ENCODE assay signal across 8 cellular contexts in genomic region chr17:60392042-60392844, GRCh38. TPM values are rescaled to one million over a fixed set of nuclear protein-coding genes. Genes with fewer than 3 reads are reported as not detected.
DNase-seq lines count a peak whose midpoint lies in the region; ATAC-seq and TF ChIP-seq lines count a peak whose summit lies in the region.

A gene with protein sequence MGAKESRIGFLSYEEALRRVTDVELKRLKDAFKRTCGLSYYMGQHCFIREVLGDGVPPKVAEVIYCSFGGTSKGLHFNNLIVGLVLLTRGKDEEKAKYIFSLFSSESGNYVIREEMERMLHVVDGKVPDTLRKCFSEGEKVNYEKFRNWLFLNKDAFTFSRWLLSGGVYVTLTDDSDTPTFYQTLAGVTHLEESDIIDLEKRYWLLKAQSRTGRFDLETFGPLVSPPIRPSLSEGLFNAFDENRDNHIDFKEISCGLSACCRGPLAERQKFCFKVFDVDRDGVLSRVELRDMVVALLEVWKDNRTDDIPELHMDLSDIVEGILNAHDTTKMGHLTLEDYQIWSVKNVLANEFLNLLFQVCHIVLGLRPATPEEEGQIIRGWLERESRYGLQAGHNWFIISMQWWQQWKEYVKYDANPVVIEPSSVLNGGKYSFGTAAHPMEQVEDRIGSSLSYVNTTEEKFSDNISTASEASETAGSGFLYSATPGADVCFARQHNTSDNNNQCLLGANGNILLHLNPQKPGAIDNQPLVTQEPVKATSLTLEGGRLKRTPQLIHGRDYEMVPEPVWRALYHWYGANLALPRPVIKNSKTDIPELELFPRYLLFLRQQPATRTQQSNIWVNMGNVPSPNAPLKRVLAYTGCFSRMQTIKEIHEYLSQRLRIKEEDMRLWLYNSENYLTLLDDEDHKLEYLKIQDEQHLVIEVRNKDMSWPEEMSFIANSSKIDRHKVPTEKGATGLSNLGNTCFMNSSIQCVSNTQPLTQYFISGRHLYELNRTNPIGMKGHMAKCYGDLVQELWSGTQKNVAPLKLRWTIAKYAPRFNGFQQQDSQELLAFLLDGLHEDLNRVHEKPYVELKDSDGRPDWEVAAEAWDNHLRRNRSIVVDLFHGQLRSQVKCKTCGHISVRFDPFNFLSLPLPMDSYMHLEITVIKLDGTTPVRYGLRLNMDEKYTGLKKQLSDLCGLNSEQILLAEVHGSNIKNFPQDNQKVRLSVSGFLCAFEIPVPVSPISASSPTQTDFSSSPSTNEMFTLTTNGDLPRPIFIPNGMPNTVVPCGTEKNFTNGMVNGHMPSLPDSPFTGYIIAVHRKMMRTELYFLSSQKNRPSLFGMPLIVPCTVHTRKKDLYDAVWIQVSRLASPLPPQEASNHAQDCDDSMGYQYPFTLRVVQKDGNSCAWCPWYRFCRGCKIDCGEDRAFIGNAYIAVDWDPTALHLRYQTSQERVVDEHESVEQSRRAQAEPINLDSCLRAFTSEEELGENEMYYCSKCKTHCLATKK (N-terminal part only) (minus strand): TSS chr17:60392133. CDS start chr17:60391939, 194 bp downstream.

- peaks cover 0 to 2% (median 0%) of the 10 kb centered on the region in 7 donors for H3K9me3 Mint-ChIP-seq in CD14-positive monocyte

- intact Hi-C loops in CD14-positive monocyte (cut with micrococcal nuclease): no loop called here
- intact Hi-C loops in right lobe of liver (cut with DNase I): no loop called here

- no peaks in the 10 kb centered on the region for H3K27me3 Mint-ChIP-seq in CD14-positive monocyte (ENCODE audit: low read depth in 3 of 3)

- WGBS in right lobe of liver (ENCODE audit: insufficient coverage, low coverage, low lambda C conversion rate, missing lambda C conversion rate): under 1% methylated on average over 30 of the region's 68 CpGs

- no peaks in the 10 kb centered on the region for H3K27me3 ChIP-seq in right lobe of liver

- peak within 1 kb of the TSS; percentile 97 to 99 for H3K4me3 Mint-ChIP-seq in CD14-positive monocyte

- H3K27ac ChIP-seq in right lobe of liver: peak within 1 kb of the TSS; percentile 85 to 94 (median 93)

- no peaks in the 10 kb centered on the region for H3K9me3 ChIP-seq in right lobe of liver

- peak; percentile 99 for DNase-seq in CD14-positive monocyte (ENCODE audit: low spot score)
- DNase-seq in NCI-H748 treated with DMSO at 0.1 percent for 48 hours (lab: John Stamatoyannopoulos, UW): peak; percentile 87
- DNase-seq in activated CD4-positive, alpha-beta T cell treated with anti-CD3 and anti-CD28 coated beads, Interleukin-2, amount 50 U/mL, for 48 hours: peak; percentile 99
- DNase-seq in dermis microvascular lymphatic vessel endothelial cell (ENCODE audit: low read depth in 2 of 2): peak; percentile 92 to 98
- peak; percentile 99 to 100 (median 100) for DNase-seq in right lobe of liver
- DNase-seq in stimulated activated CD4-positive, alpha-beta T cell treated with anti-CD3 and anti-CD28 coated beads, Interleukin-4, amount 100 ng/mL, for 4 hours: peak; percentile 98

- no peaks in the 10 kb centered on the region for H3K36me3 Mint-ChIP-seq in CD14-positive monocyte

- TF ChIP-seq POLR2A in right lobe of liver (IDR thresholded peaks at IDR 0.05): peak; percentile 75

- peak; percentile 25 for TF ChIP-seq CTCF in CD14-positive monocyte (IDR thresholded peaks at IDR 0.05)
- TF ChIP-seq CTCF in right lobe of liver (IDR thresholded peaks at IDR 0.05): peak; percentile 15 to 33 (median 22)

- peak within 1 kb of the TSS; percentile 98 to 100 (median 99) for H3K27ac Mint-ChIP-seq in CD14-positive monocyte

- peaks cover 0 to 13% (median 6%) of the 10 kb centered on the region in 4 donors for H3K4me1 ChIP-seq in right lobe of liver

- peaks cover 76% of the 10 kb centered on the region for H3K4me1 Mint-ChIP-seq in CD14-positive monocyte

- peak within 1 kb of the TSS; percentile 81 to 87 (median 82) for H3K4me3 ChIP-seq in right lobe of liver

- peak; percentile 89 for ATAC-seq in GM19351 (IDR thresholded peaks at IDR 0.05; ENCODE audit: unreplicated experiment)
- ATAC-seq in HG03521 (IDR thresholded peaks at IDR 0.05; ENCODE audit: unreplicated experiment): peak; percentile 89
- peak; percentile 91 to 96 (median 94) for ATAC-seq in right lobe of liver

- no peaks in the 10 kb centered on the region for H3K36me3 ChIP-seq in right lobe of liver

RNA-seq across cellular contexts. Expression of the gene that starts here (rescaled TPM):
- polyA plus RNA-seq in CD14-positive monocyte: 10 to 100 TPM; 10.1 to 16.6 TPM
- total RNA-seq in dermis microvascular lymphatic vessel endothelial cell (37.6 and 53.9 TPM in 2 replicates), right lobe of liver (10 to 100 TPM; 24.8 to 44.2 (median 33.5) TPM)

Comparison
In these comparisons a context has a peak if more than half of its experiments do, and no peak if none do; other contexts are left out.
1. Peak in every context shown above with its lines: DNase-seq, ATAC-seq, H3K4me3 ChIP-seq and H3K27ac ChIP-seq.